Comparison of ENCODE assay signal across 14 cellular contexts in the genomic region with DNA sequence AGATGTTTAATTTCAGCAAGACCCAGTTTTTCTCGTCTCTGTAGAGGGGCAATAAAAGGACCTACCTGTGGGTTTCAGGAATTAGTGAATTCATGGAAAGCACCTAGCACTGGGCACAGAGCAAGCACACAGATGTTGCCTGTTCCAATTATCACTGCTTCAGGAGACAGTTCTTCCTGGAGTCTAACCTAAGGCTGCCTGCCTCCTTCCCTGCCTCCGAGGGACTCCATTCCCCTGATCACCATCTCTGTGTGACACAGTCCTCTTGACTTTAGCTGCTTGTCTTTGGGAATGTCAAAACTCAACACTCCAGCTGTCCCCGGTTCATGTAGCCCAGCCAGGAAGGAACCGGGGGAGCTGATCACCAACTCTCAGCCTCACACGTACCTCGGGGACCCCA.
A peak's percentile ranks its signal among the peaks of the same experiment; 100 is the strongest.
DNase-seq lines count a peak whose midpoint lies in the region; ATAC-seq and TF ChIP-seq lines count a peak whose summit lies in the region.
"Had no signal": no experiment of that assay in that cellular context is flagged by ENCODE, and none has a peak within 500 bp of the region (broad histone marks: within the 10 kb centered on the region; RNA-seq: fewer than 3 reads in every experiment).

No MANE protein-coding gene starts in this region.

- H3F3A ChIP-seq in PC-3 (ENCODE audit: low read length, unreplicated experiment) = no peaks in the 10 kb centered on the region

- H3K4me3 Mint-ChIP-seq in activated T-cell treated with anti-CD3 and anti-CD28 coated beads, Interleukin-2, amount 50 U/mL, for 72 hours = peak overlapping the region; percentile 61 to 67
- H3K4me3 Mint-ChIP-seq in stimulated activated effector memory CD8-positive, alpha-beta T cell treated with anti-CD3 and anti-CD28 coated beads, Interleukin-12 subunit alpha, Interleukin-12 subunit beta, amount 100 ng/mL, for 72 hours = peak overlapping the region; percentile 53

- H3K36me3 ChIP-seq in PC-3 (ENCODE audit: low read depth, low read length) (no peaks in the 10 kb centered on the region), esophagus (ENCODE audit: control insufficient read depth in 2 of 2, insufficient read depth in 2 of 2, low read length in 1 of 2) (no peaks in the 10 kb centered on the region)

- H3K9me3 ChIP-seq in PC-3 (ENCODE audit: low read length) (no peaks in the 10 kb centered on the region), esophagus (ENCODE audit: control insufficient read depth in 2 of 2, insufficient read depth in 1 of 2, low read depth in 1 of 2, low read length in 1 of 2) (no peaks in the 10 kb centered on the region)

- H3K4me3 ChIP-seq in PC-3 (ENCODE audit: low read length) = peak overlapping the region; percentile 27; the same call in 1 of the 2 replicates
- H3K4me3 ChIP-seq in esophagus (ENCODE audit: low read depth in 1 of 2, low read length in 2 of 2) = peak overlapping the region in 1 of 2 donors; percentile 4
- H3K4me3 ChIP-seq: SK-N-MC had no signal

- H3K27ac Mint-ChIP-seq in activated T-cell treated with anti-CD3 and anti-CD28 coated beads, Interleukin-2, amount 50 U/mL, for 72 hours = no peak overlapping the region
- peak overlapping the region; percentile 65 for H3K27ac Mint-ChIP-seq in stimulated activated effector memory CD8-positive, alpha-beta T cell treated with anti-CD3 and anti-CD28 coated beads, Interleukin-12 subunit alpha, Interleukin-12 subunit beta, amount 100 ng/mL, for 72 hours
- H3K27ac Mint-ChIP-seq: stimulated activated naive CD8-positive, alpha-beta T cell treated with anti-CD3 and anti-CD28 coated beads, Interleukin-15, Interleukin-2, amounts not matched to agents 100 ng/mL and 50 ng/mL, for 24 hours had no signal

- no peak for ATAC-seq in activated T-cell treated with anti-CD3 and anti-CD28 coated beads, Interleukin-2, amount 50 U/mL, for 72 hours (replicated peaks in 1 of 2)
- ATAC-seq in PC-3 (no peak), GM21381 (IDR thresholded peaks at IDR 0.05; ENCODE audit: unreplicated experiment) (no peak)
- no peak for ATAC-seq in stimulated activated effector memory CD8-positive, alpha-beta T cell treated with anti-CD3 and anti-CD28 coated beads, Interleukin-12 subunit alpha, Interleukin-12 subunit beta, amount 100 ng/mL, for 72 hours

- CTCF ChIA-PET in PC-3 (lab: Charles Lee) = no interaction called here

- BruUV-seq in PC-3 (replicated peaks; lab: Mats Ljungman, UMichigan) = no TSS peak

- H2AFZ ChIP-seq in PC-3 (ENCODE audit: low read length) = peak overlapping the region; percentile 54; the same call in 1 of the 2 replicates

- H3K79me2 ChIP-seq in PC-3 (ENCODE audit: low read length) = no peaks in the 10 kb centered on the region

- POLR2A ChIA-PET in PC-3 (lab: Charles Lee; ENCODE audit: unreplicated experiment) = interaction anchor here (0.9 kb wide), 1 partner anchor 17 kb away, joined by 3 read pairs; no protein-coding TSS in a partner anchor

- H4K20me1 ChIP-seq in PC-3 (ENCODE audit: low read length) = no peaks in the 10 kb centered on the region

- peak overlapping the region; percentile 67 for H3K4me2 ChIP-seq in PC-3 (ENCODE audit: low read length)
- H3K4me2 ChIP-seq: KMS-11 had no signal

- H3K27ac ChIP-seq in PC-3 (ENCODE audit: low read length) (peak overlapping the region; percentile 51), esophagus (ENCODE audit: low read depth in 2 of 2, low read length in 1 of 2) (peak overlapping the region; percentile 61 to 90)
- H3K27ac ChIP-seq: KMS-11, SK-N-MC had no signal

- WGBS in esophagus, 2 donors = 44 to 57% methylated on average over 6 of the region's 6 CpGs

- peak overlapping the region; percentile 25; the same call in 1 of the 2 replicates for H3K9ac ChIP-seq in PC-3 (ENCODE audit: low read length)
- H3K9ac ChIP-seq: KMS-11 had no signal

- no peak for DNase-seq in activated T-cell treated with anti-CD3 and anti-CD28 coated beads, Interleukin-2, amount 50 U/mL, for 72 hours
- DNase-seq in activated T-cell treated with anti-CD3 and anti-CD28 coated beads, Interleukin-2, amount 50 U/mL, for 1 hour = no peak
- DNase-seq in PC-3 (no peak), mucosa of gallbladder (ENCODE audit: low spot score) (no peak), hippocampal formation (lab: John Stamatoyannopoulos, UW) (no peak)
- DNase-seq in stimulated activated effector memory CD8-positive, alpha-beta T cell treated with anti-CD3 and anti-CD28 coated beads, Interleukin-12 subunit alpha, Interleukin-12 subunit beta, amount 100 ng/mL, for 72 hours (ENCODE audit: low spot score in 2 of 2) = no peak
- DNase-seq: cortex of kidney, NCI-H1417 treated with DMSO at 0.1 percent for 48 hours, NCI-H446 had no signal

- H3K36me3 Mint-ChIP-seq in activated T-cell treated with anti-CD3 and anti-CD28 coated beads, Interleukin-2, amount 50 U/mL, for 72 hours (ENCODE audit: insufficient read depth in 2 of 2) = peaks cover 0 to 3% of the 10 kb centered on the region in 2 donors
- no peaks in the 10 kb centered on the region for H3K36me3 Mint-ChIP-seq in stimulated activated effector memory CD8-positive, alpha-beta T cell treated with anti-CD3 and anti-CD28 coated beads, Interleukin-12 subunit alpha, Interleukin-12 subunit beta, amount 100 ng/mL, for 72 hours

- H3K27me3 ChIP-seq in PC-3 (ENCODE audit: low read length) = no peaks in the 10 kb centered on the region
- no peaks in the 10 kb centered on the region for H3K27me3 ChIP-seq in esophagus (ENCODE audit: control insufficient read depth in 1 of 2, insufficient read depth in 2 of 2, low read length in 2 of 2)

- H3K4me1 ChIP-seq in PC-3 (ENCODE audit: insufficient read depth, low read length) (peaks cover 44% of the 10 kb centered on the region), esophagus (ENCODE audit: control insufficient read depth in 2 of 2, insufficient read depth in 2 of 2, low read length in 1 of 2) (peaks cover 8 to 10% of the 10 kb centered on the region in 2 donors)

- H3K9me3 Mint-ChIP-seq in activated T-cell treated with anti-CD3 and anti-CD28 coated beads, Interleukin-2, amount 50 U/mL, for 72 hours = no peaks in the 10 kb centered on the region
- no peaks in the 10 kb centered on the region for H3K9me3 Mint-ChIP-seq in stimulated activated effector memory CD8-positive, alpha-beta T cell treated with anti-CD3 and anti-CD28 coated beads, Interleukin-12 subunit alpha, Interleukin-12 subunit beta, amount 100 ng/mL, for 72 hours
- H3K9me3 Mint-ChIP-seq: stimulated activated naive CD8-positive, alpha-beta T cell treated with anti-CD3 and anti-CD28 coated beads, Interleukin-15, Interleukin-2, amounts not matched to agents 100 ng/mL and 50 ng/mL, for 24 hours had no signal

- peaks cover 17% of the 10 kb centered on the region for H3K4me1 Mint-ChIP-seq in activated T-cell treated with anti-CD3 and anti-CD28 coated beads, Interleukin-2, amount 50 U/mL, for 72 hours (ENCODE audit: low read depth)
- H3K4me1 Mint-ChIP-seq in stimulated activated effector memory CD8-positive, alpha-beta T cell treated with anti-CD3 and anti-CD28 coated beads, Interleukin-12 subunit alpha, Interleukin-12 subunit beta, amount 100 ng/mL, for 72 hours = peaks cover 17% of the 10 kb centered on the region

- peaks cover 52% of the 10 kb centered on the region for H3K27me3 Mint-ChIP-seq in activated T-cell treated with anti-CD3 and anti-CD28 coated beads, Interleukin-2, amount 50 U/mL, for 72 hours (ENCODE audit: low read depth)

- intact Hi-C loops in PC-3 (cut with micrococcal nuclease) = no loop called here

- no peak for TF ChIP-seq CTCF in PC-3 (conservative IDR thresholded peaks at IDR 0.05; ENCODE audit: low read depth, low read length)

- H3K9me2 ChIP-seq in PC-3 (replicated peaks; ENCODE audit: low read length) = no peaks in the 10 kb centered on the region
